In genomic region chr16:68590201-68590994, GRCh38 we compare ENCODE assay signal across 1 cellular context.
A peak's percentile ranks its signal among the peaks of the same experiment; 100 is the strongest.
TF ChIP-seq lines count a peak whose summit lies in the region.

No MANE protein-coding gene starts in this region.

TF ChIP-seq in HepG2, 621 proteins besides CTCF, POLR2A, EP300 and RAD21 (continued from another document and continues in another):
- TF ChIP-seq, protein P1, sequence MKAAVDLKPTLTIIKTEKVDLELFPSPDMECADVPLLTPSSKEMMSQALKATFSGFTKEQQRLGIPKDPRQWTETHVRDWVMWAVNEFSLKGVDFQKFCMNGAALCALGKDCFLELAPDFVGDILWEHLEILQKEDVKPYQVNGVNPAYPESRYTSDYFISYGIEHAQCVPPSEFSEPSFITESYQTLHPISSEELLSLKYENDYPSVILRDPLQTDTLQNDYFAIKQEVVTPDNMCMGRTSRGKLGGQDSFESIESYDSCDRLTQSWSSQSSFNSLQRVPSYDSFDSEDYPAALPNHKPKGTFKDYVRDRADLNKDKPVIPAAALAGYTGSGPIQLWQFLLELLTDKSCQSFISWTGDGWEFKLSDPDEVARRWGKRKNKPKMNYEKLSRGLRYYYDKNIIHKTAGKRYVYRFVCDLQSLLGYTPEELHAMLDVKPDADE (CRISPR knock-in tag; IDR thresholded peaks at IDR 0.05), result no peak
- TF ChIP-seq ZBTB43 (CRISPR knock-in tag; conservative IDR thresholded peaks at IDR 0.05) (no peak), ZNF616 (CRISPR knock-in tag; IDR thresholded peaks at IDR 0.05; ENCODE audit: low read depth) (no peak), LRRFIP1 (CRISPR knock-in tag; conservative IDR thresholded peaks at IDR 0.05) (no peak), ZNF12 (CRISPR knock-in tag; IDR thresholded peaks at IDR 0.05) (no peak), STAG1 (CRISPR knock-in tag; IDR thresholded peaks at IDR 0.05) (peak; percentile 98), ZNF552 (CRISPR knock-in tag; IDR thresholded peaks at IDR 0.05; ENCODE audit: borderline replicate concordance) (no peak), ZNF564 (CRISPR knock-in tag; IDR thresholded peaks at IDR 0.05) (no peak), NR2F1 (CRISPR knock-in tag; IDR thresholded peaks at IDR 0.05) (no peak), ZBTB3 (CRISPR knock-in tag; IDR thresholded peaks at IDR 0.05; ENCODE audit: borderline replicate concordance, low read depth) (no peak), ZBTB44 (CRISPR knock-in tag; IDR thresholded peaks at IDR 0.05) (no peak), TOE1 (CRISPR knock-in tag; IDR thresholded peaks at IDR 0.05) (no peak), RXRA (CRISPR knock-in tag; IDR thresholded peaks at IDR 0.05) (peak; percentile 40; the same call in 1 of the 2 replicates), ZBTB10 (CRISPR knock-in tag; IDR thresholded peaks at IDR 0.05; ENCODE audit: borderline replicate concordance) (no peak), SMYD3 (CRISPR knock-in tag; IDR thresholded peaks at IDR 0.05) (no peak), ZNF124 (CRISPR knock-in tag; IDR thresholded peaks at IDR 0.05) (0 out of 2 replicates have a peak, but pooled peaks have one; percentile 59), FOXM1 (CRISPR knock-in tag; IDR thresholded peaks at IDR 0.05) (no peak), ESRRA (CRISPR knock-in tag; IDR thresholded peaks at IDR 0.05; ENCODE audit: low read depth) (no peak), MYNN (CRISPR knock-in tag; IDR thresholded peaks at IDR 0.05; ENCODE audit: low read depth) (no peak), SNAI1 (CRISPR knock-in tag; IDR thresholded peaks at IDR 0.05; ENCODE audit: borderline replicate concordance) (no peak), ZNF142 (CRISPR knock-in tag; IDR thresholded peaks at IDR 0.05) (no peak), ZNF431 (CRISPR knock-in tag; IDR thresholded peaks at IDR 0.05; ENCODE audit: borderline replicate concordance, low read depth) (no peak), CC2D1A (CRISPR knock-in tag; IDR thresholded peaks at IDR 0.05) (no peak), MXD4 (CRISPR knock-in tag; IDR thresholded peaks at IDR 0.05) (0 out of 2 replicates have a peak, but pooled peaks have one; percentile 33), ZNF674 (CRISPR knock-in tag; IDR thresholded peaks at IDR 0.05; ENCODE audit: low read depth) (no peak), ZNF10 (CRISPR knock-in tag; IDR thresholded peaks at IDR 0.05; ENCODE audit: borderline replicate concordance, low read depth) (no peak), ISL2 (CRISPR knock-in tag; IDR thresholded peaks at IDR 0.05) (no peak), ZNF44 (CRISPR knock-in tag; IDR thresholded peaks at IDR 0.05) (0 out of 2 replicates have a peak, but pooled peaks have one; percentile 54), DMAP1 (CRISPR knock-in tag; IDR thresholded peaks at IDR 0.05) (no peak), BCL6 (CRISPR knock-in tag; IDR thresholded peaks at IDR 0.05) (0 out of 2 replicates have a peak, but pooled peaks have one; percentile 37), ZNF589 (CRISPR knock-in tag; conservative IDR thresholded peaks at IDR 0.05) (peak; percentile 48; the same call in 1 of the 2 replicates), CREB1 (IDR thresholded peaks at IDR 0.05) (no peak), CREB1 (CRISPR knock-in tag; IDR thresholded peaks at IDR 0.05) (no peak), NFYC (CRISPR knock-in tag; IDR thresholded peaks at IDR 0.05) (no peak), ZKSCAN1 (IDR thresholded peaks at IDR 0.05; ENCODE audit: low read length) (no peak)
- TF ChIP-seq, protein P2, sequence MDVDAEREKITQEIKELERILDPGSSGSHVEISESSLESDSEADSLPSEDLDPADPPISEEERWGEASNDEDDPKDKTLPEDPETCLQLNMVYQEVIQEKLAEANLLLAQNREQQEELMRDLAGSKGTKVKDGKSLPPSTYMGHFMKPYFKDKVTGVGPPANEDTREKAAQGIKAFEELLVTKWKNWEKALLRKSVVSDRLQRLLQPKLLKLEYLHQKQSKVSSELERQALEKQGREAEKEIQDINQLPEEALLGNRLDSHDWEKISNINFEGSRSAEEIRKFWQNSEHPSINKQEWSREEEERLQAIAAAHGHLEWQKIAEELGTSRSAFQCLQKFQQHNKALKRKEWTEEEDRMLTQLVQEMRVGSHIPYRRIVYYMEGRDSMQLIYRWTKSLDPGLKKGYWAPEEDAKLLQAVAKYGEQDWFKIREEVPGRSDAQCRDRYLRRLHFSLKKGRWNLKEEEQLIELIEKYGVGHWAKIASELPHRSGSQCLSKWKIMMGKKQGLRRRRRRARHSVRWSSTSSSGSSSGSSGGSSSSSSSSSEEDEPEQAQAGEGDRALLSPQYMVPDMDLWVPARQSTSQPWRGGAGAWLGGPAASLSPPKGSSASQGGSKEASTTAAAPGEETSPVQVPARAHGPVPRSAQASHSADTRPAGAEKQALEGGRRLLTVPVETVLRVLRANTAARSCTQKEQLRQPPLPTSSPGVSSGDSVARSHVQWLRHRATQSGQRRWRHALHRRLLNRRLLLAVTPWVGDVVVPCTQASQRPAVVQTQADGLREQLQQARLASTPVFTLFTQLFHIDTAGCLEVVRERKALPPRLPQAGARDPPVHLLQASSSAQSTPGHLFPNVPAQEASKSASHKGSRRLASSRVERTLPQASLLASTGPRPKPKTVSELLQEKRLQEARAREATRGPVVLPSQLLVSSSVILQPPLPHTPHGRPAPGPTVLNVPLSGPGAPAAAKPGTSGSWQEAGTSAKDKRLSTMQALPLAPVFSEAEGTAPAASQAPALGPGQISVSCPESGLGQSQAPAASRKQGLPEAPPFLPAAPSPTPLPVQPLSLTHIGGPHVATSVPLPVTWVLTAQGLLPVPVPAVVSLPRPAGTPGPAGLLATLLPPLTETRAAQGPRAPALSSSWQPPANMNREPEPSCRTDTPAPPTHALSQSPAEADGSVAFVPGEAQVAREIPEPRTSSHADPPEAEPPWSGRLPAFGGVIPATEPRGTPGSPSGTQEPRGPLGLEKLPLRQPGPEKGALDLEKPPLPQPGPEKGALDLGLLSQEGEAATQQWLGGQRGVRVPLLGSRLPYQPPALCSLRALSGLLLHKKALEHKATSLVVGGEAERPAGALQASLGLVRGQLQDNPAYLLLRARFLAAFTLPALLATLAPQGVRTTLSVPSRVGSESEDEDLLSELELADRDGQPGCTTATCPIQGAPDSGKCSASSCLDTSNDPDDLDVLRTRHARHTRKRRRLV (CRISPR knock-in tag; IDR thresholded peaks at IDR 0.05), result no peak
- TF ChIP-seq, protein P3, sequence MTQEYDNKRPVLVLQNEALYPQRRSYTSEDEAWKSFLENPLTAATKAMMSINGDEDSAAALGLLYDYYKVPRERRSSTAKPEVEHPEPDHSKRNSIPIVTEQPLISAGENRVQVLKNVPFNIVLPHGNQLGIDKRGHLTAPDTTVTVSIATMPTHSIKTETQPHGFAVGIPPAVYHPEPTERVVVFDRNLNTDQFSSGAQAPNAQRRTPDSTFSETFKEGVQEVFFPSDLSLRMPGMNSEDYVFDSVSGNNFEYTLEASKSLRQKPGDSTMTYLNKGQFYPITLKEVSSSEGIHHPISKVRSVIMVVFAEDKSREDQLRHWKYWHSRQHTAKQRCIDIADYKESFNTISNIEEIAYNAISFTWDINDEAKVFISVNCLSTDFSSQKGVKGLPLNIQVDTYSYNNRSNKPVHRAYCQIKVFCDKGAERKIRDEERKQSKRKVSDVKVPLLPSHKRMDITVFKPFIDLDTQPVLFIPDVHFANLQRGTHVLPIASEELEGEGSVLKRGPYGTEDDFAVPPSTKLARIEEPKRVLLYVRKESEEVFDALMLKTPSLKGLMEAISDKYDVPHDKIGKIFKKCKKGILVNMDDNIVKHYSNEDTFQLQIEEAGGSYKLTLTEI (CRISPR knock-in tag; conservative IDR thresholded peaks at IDR 0.05), result no peak
